8 cellular contexts compared by ENCODE assay signal in genomic region chr16:68310441-68311315, GRCh38. TPM values are rescaled to one million over a fixed set of nuclear protein-coding genes. Genes with fewer than 3 reads are reported as not detected.
DNase-seq lines count a peak whose midpoint lies in the region; ATAC-seq and TF ChIP-seq lines count a peak whose summit lies in the region.

TSS of gene PRMT7 (plus strand) at chr16:68311019. CDS start at chr16:68315980, 4,961 bp downstream.
TSS of gene SLC7A6OS (minus strand) at chr16:68310946. CDS start at chr16:68310926, 20 bp downstream.

- no peaks in the 10 kb centered on the region for H3K27me3 Mint-ChIP-seq in type B pancreatic cell

- peaks cover 15% of the 10 kb centered on the region for H3K4me1 ChIP-seq in adipocyte (ENCODE audit: control insufficient read depth, insufficient read depth, low read length)

- TF ChIP-seq CTCF in GM13976 (IDR thresholded peaks at IDR 0.05; ENCODE audit: borderline replicate concordance, control extremely low read depth, extremely low read depth, insufficient read depth, missing control alignments) = no peak
- peak; percentile 40 for TF ChIP-seq CTCF in type B pancreatic cell (conservative IDR thresholded peaks at IDR 0.05)

- peak; percentile 97 for ATAC-seq in HG02852 (IDR thresholded peaks at IDR 0.05; ENCODE audit: unreplicated experiment)

- peak within 1 kb of the TSS; percentile 94 for H3K4me3 ChIP-seq in adipocyte (ENCODE audit: low read length)

- peak within 1 kb of the TSS; percentile 94 for H3K9ac ChIP-seq in adipocyte (ENCODE audit: low read length)

- peaks cover 17% of the 10 kb centered on the region for H3K4me1 Mint-ChIP-seq in type B pancreatic cell (ENCODE audit: unreplicated experiment)

- no peaks in the 10 kb centered on the region for H3K27me3 ChIP-seq in adipocyte (replicated peaks; ENCODE audit: control insufficient read depth, insufficient read depth, low read length)

- H3K27ac Mint-ChIP-seq in type B pancreatic cell = peak within 1 kb of the TSS; percentile 95

- no peaks in the 10 kb centered on the region for H3K9me3 Mint-ChIP-seq in type B pancreatic cell

- H3K36me3 Mint-ChIP-seq in type B pancreatic cell = peaks cover 3% of the 10 kb centered on the region

- in situ Hi-C loops in GM13976 (cut with MboI; ENCODE audit: low sequenced_read_pairs, unreplicated experiment) = no loop called here

- H3K36me3 ChIP-seq in adipocyte (ENCODE audit: control insufficient read depth, insufficient read depth, low read length, severe bottlenecking) = peaks cover 21% of the 10 kb centered on the region

- H3K9me3 ChIP-seq in adipocyte (ENCODE audit: control insufficient read depth, low read length) = no peaks in the 10 kb centered on the region

- H3K4me3 Mint-ChIP-seq in type B pancreatic cell = peak within 1 kb of the TSS; percentile 98

- intact Hi-C loops in cardiac septum (cut with DNase I) = loop anchor here (1.0 to 5.0 kb wide), 2 partner anchors 46 to 63 kb away; partner anchors contain the start of genes PLA2G15 and SLC7A6

- peak; percentile 99 for DNase-seq in GM13976 (ENCODE audit: low spot score)
- DNase-seq in NCI-H1436 treated with DMSO at 0.1 percent for 48 hours (lab: John Stamatoyannopoulos, UW) = peak; percentile 47
- peak; percentile 89 for DNase-seq in T follicular helper cell (ENCODE audit: low read depth)
- peak; percentile 97 for DNase-seq in adipocyte (ENCODE audit: low read depth)
- DNase-seq in cardiac septum (ENCODE audit: low spot score) = peak; percentile 97
- DNase-seq in pons (ENCODE audit: low spot score) = peak; percentile 86
- peak; percentile 88 for DNase-seq in type B pancreatic cell (ENCODE audit: extremely low spot score, unreplicated experiment)

RNA-seq across cellular contexts. Expression of gene PRMT7, which starts in this region (rescaled TPM):
- total RNA-seq in cardiac septum = 24.2 TPM
- total RNA-seq in type B pancreatic cell (ENCODE audit: low replicate concordance) = 39.1 and 66.9 TPM in 2 replicates

RNA-seq across cellular contexts. Expression of gene SLC7A6OS, which starts in this region (rescaled TPM):
- total RNA-seq in cardiac septum (14.5 TPM), type B pancreatic cell (ENCODE audit: low replicate concordance) (17.3 and 21.7 TPM in 2 replicates)

Comparison
In these comparisons a context has a peak if more than half of its experiments do, and no peak if none do; other contexts are left out.
1. Peak in every context shown above with its lines: DNase-seq, ATAC-seq and H3K4me3 ChIP-seq.
2. DNase-seq: peak in every context shown above with its lines; median percentile 99 in GM13976; 97 in adipocyte; 97 in cardiac septum; 89 in T follicular helper cell; 88 in type B pancreatic cell; 86 in pons; 47 in NCI-H1436 treated with DMSO at 0.1 percent for 48 hours.